ENCODE assay signal across 16 cellular contexts in the genomic region with DNA sequence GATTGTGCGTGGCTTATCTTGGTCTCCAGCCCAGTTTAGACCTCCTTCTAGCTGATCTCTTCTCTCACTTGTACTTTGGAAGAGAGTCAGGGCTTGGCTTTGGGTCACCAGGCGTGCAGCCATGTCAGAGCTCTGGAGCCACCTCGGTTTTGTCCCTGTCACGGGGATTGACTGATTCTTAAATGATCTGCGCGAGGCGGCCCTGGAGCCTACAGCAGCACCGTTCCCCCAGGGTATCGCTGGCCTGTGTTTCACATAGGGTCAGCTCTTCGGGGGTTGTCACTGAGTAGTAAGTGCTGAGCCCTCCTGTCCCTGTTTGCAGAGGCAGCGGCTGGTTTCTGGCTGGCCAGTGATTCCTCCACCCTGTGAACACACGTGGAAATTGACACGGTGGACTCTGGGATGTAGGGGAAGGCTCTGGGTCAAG.
DNase-seq lines count a peak whose midpoint lies in the region; ATAC-seq and TF ChIP-seq lines count a peak whose summit lies in the region.
"Had no signal": no experiment of that assay in that cellular context is flagged by ENCODE, and none has a peak within 500 bp of the region (broad histone marks: within the 10 kb centered on the region; RNA-seq: fewer than 3 reads in every experiment).

No MANE protein-coding gene starts in this region.

- peak overlapping the region; percentile 12 for H3K27ac ChIP-seq in CD4-positive, alpha-beta memory T cell (ENCODE audit: low read depth, low read length)
- H3K27ac ChIP-seq in GM23338 (ENCODE audit: low read depth): peak overlapping the region; percentile 45; the same call in 1 of the 2 replicates
- peak overlapping the region in 1 of 4 donors; percentile 15 for H3K27ac ChIP-seq in body of pancreas
- H3K27ac ChIP-seq: PC-9, testis had no signal

- no peak for DNase-seq in CD4-positive, alpha-beta memory T cell
- DNase-seq in GM23338 (ENCODE audit: low spot score) (no peak), neural crest cell (ENCODE audit: low read depth, low spot score) (no peak), SW480 (ENCODE audit: low spot score) (no peak), COR-L47 (lab: John Stamatoyannopoulos, UW) (no peak), body of pancreas (no peak)
- DNase-seq in activated naive CD8-positive, alpha-beta T cell treated with anti-CD3 and anti-CD28 coated beads, Interleukin-2, amount 10 ng/mL, durations not matched to agents 7 days and 5 days: no peak
- DNase-seq: activated CD8-positive, alpha-beta memory T cell treated with anti-CD3 and anti-CD28 coated beads for 24 hours; effector memory CD4-positive, alpha-beta T cell; kidney; NCI-H446 treated with DMSO at 0.1 percent for 48 hours; PC-9; testis had no signal

- POLR2A ChIA-PET in CD4-positive, alpha-beta memory T cell (lab: Charles Lee; ENCODE audit: partially characterized antibody): interaction anchor here (0.8 to 4.5 kb wide), 14 partner anchors 9 to 66 kb away, joined by 3 to 51 read pairs (median 6); no protein-coding TSS in a partner anchor
- POLR2A ChIA-PET in activated naive CD8-positive, alpha-beta T cell treated with anti-CD3 and anti-CD28 coated beads, Interleukin-2, amount 10 ng/mL, durations not matched to agents 7 days and 5 days (lab: Charles Lee): interaction anchor here (1.1 to 6.3 kb wide), 8 partner anchors 10 to 75 kb away, joined by 3 to 84 read pairs (median 8); no protein-coding TSS in a partner anchor

- peak overlapping the region; percentile 6 to 23 for H3K4me3 ChIP-seq in CD4-positive, alpha-beta memory T cell (ENCODE audit: low read length in 2 of 2)
- H3K4me3 ChIP-seq in GM23338: no peak overlapping the region
- H3K4me3 ChIP-seq in body of pancreas: no peak overlapping the region
- H3K4me3 ChIP-seq: PC-9, skin epidermis, testis had no signal

- intact Hi-C loops in CD4-positive, alpha-beta memory T cell (cut with micrococcal nuclease): loop anchor here (1.0 to 10.0 kb wide), 5 partner anchors 8 to 207 kb away; no protein-coding TSS in a partner anchor
- intact Hi-C loops in body of pancreas (cut with DNase I): no loop called here

- no peak overlapping the region for H2AFZ ChIP-seq in GM23338
- H2AFZ ChIP-seq: PC-9 had no signal

- H3K27ac Mint-ChIP-seq in CD4-positive, alpha-beta memory T cell: peak overlapping the region; percentile 21 to 93 (median 70)
- H3K27ac Mint-ChIP-seq in GM23338: no peak overlapping the region
- peak overlapping the region; percentile 96 for H3K27ac Mint-ChIP-seq in activated naive CD8-positive, alpha-beta T cell treated with anti-CD3 and anti-CD28 coated beads, Interleukin-2, amount 10 ng/mL, durations not matched to agents 7 days and 5 days
- peak overlapping the region; percentile 57 for H3K27ac Mint-ChIP-seq in neural crest cell (ENCODE audit: unreplicated experiment)

- peaks cover 69% of the 10 kb centered on the region for H3K4me1 ChIP-seq in CD4-positive, alpha-beta memory T cell (ENCODE audit: insufficient read depth, low read length)
- H3K4me1 ChIP-seq in GM23338 (ENCODE audit: insufficient read depth): 0 out of 2 replicates have a peak, but pooled peaks cover 10% of the 10 kb centered on the region
- no peaks in the 10 kb centered on the region for H3K4me1 ChIP-seq in body of pancreas

- CTCF ChIA-PET in CD4-positive, alpha-beta memory T cell (lab: Charles Lee; ENCODE audit: partially characterized antibody): interaction anchor here (1.1 to 4.6 kb wide), 5 partner anchors 10 to 117 kb away, joined by 3 to 29 read pairs (median 5); no protein-coding TSS in a partner anchor

- H3K27me3 ChIP-seq in CD4-positive, alpha-beta memory T cell (ENCODE audit: insufficient read depth, low read length): no peaks in the 10 kb centered on the region
- no peaks in the 10 kb centered on the region for H3K27me3 ChIP-seq in GM23338 (ENCODE audit: insufficient read depth)
- H3K27me3 ChIP-seq in body of pancreas: no peaks in the 10 kb centered on the region
- H3K27me3 ChIP-seq: testis had no signal

- no peaks in the 10 kb centered on the region for H3K9me3 Mint-ChIP-seq in CD4-positive, alpha-beta memory T cell
- H3K9me3 Mint-ChIP-seq in GM23338: no peaks in the 10 kb centered on the region
- H3K9me3 Mint-ChIP-seq in activated naive CD8-positive, alpha-beta T cell treated with anti-CD3 and anti-CD28 coated beads, Interleukin-2, amount 10 ng/mL, durations not matched to agents 7 days and 5 days: no peaks in the 10 kb centered on the region
- H3K9me3 Mint-ChIP-seq in neural crest cell: no peaks in the 10 kb centered on the region
- H3K9me3 Mint-ChIP-seq: CD14-positive monocyte had no signal

- TF ChIP-seq CTCF in GM23338 (conservative IDR thresholded peaks at IDR 0.05; ENCODE audit: low read depth in 2 of 2) (no peak), neural crest cell (conservative IDR thresholded peaks at IDR 0.05) (no peak), body of pancreas (IDR thresholded peaks at IDR 0.05) (no peak)

- H3K4me1 Mint-ChIP-seq in CD4-positive, alpha-beta memory T cell: peaks cover 38 to 90% (median 70%) of the 10 kb centered on the region in 4 donors
- H3K4me1 Mint-ChIP-seq in GM23338 (peaks cover 42% of the 10 kb centered on the region), neural crest cell (peaks cover 35% of the 10 kb centered on the region)
- peaks cover 59% of the 10 kb centered on the region for H3K4me1 Mint-ChIP-seq in activated naive CD8-positive, alpha-beta T cell treated with anti-CD3 and anti-CD28 coated beads, Interleukin-2, amount 10 ng/mL, durations not matched to agents 7 days and 5 days

- no peaks in the 10 kb centered on the region for H3K9me2 ChIP-seq in GM23338 (ENCODE audit: insufficient read depth)

- H3K4me2 ChIP-seq in GM23338: no peak overlapping the region
- H3K4me2 ChIP-seq: PC-9 had no signal

- no peaks in the 10 kb centered on the region for H3K9me3 ChIP-seq in CD4-positive, alpha-beta memory T cell (ENCODE audit: control insufficient read depth in 1 of 2, low read length in 2 of 2)
- no peaks in the 10 kb centered on the region for H3K9me3 ChIP-seq in body of pancreas
- H3K9me3 ChIP-seq: testis had no signal

- no peaks in the 10 kb centered on the region for H3K36me3 ChIP-seq in CD4-positive, alpha-beta memory T cell (ENCODE audit: insufficient read depth, low read length)
- H3K36me3 ChIP-seq in GM23338 (ENCODE audit: insufficient read depth) (no peaks in the 10 kb centered on the region), body of pancreas (replicated peaks in 1 of 2; ENCODE audit: insufficient read depth in 1 of 2, low read depth in 2 of 2) (no peaks in the 10 kb centered on the region)

- TF ChIP-seq POLR2A in body of pancreas (IDR thresholded peaks at IDR 0.05): no peak

- no peak for ATAC-seq in GM23338
- no peak for ATAC-seq in activated naive CD8-positive, alpha-beta T cell treated with anti-CD3 and anti-CD28 coated beads, Interleukin-2, amount 10 ng/mL, durations not matched to agents 7 days and 5 days (ENCODE audit: low read depth)
- no peak for ATAC-seq in GM21367 (IDR thresholded peaks at IDR 0.05; ENCODE audit: unreplicated experiment)
- ATAC-seq in body of pancreas: no peak

- H3K79me2 ChIP-seq in GM23338 (replicated peaks; ENCODE audit: insufficient read depth): peaks cover 5% of the 10 kb centered on the region

- no peaks in the 10 kb centered on the region for H3K27me3 Mint-ChIP-seq in CD4-positive, alpha-beta memory T cell
- peaks cover 5% of the 10 kb centered on the region for H3K27me3 Mint-ChIP-seq in GM23338 (ENCODE audit: insufficient read depth, low read depth, poor library complexity)
- H3K27me3 Mint-ChIP-seq in activated naive CD8-positive, alpha-beta T cell treated with anti-CD3 and anti-CD28 coated beads, Interleukin-2, amount 10 ng/mL, durations not matched to agents 7 days and 5 days: no peaks in the 10 kb centered on the region
- no peaks in the 10 kb centered on the region for H3K27me3 Mint-ChIP-seq in neural crest cell (ENCODE audit: low read depth)

- peaks cover 9% of the 10 kb centered on the region; the same call in 1 of the 2 replicates for H4K20me1 ChIP-seq in GM23338 (replicated peaks; ENCODE audit: insufficient read depth)

- H3K36me3 Mint-ChIP-seq in CD4-positive, alpha-beta memory T cell: peaks cover 10 to 21% of the 10 kb centered on the region in 2 donors
- H3K36me3 Mint-ChIP-seq in GM23338 (ENCODE audit: low read depth): 0 out of 3 replicates have a peak, but pooled peaks cover under 1% of the 10 kb centered on the region
- H3K36me3 Mint-ChIP-seq in activated naive CD8-positive, alpha-beta T cell treated with anti-CD3 and anti-CD28 coated beads, Interleukin-2, amount 10 ng/mL, durations not matched to agents 7 days and 5 days: peaks cover 27% of the 10 kb centered on the region
- H3K36me3 Mint-ChIP-seq in neural crest cell (ENCODE audit: low read depth): no peaks in the 10 kb centered on the region

- H3K4me3 Mint-ChIP-seq in CD4-positive, alpha-beta memory T cell: peak overlapping the region in 7 of 8 donors; percentile 2 to 72 (median 31)
- H3K4me3 Mint-ChIP-seq in GM23338 (no peak overlapping the region), neural crest cell (no peak overlapping the region)
- peak overlapping the region; percentile 74 for H3K4me3 Mint-ChIP-seq in activated naive CD8-positive, alpha-beta T cell treated with anti-CD3 and anti-CD28 coated beads, Interleukin-2, amount 10 ng/mL, durations not matched to agents 7 days and 5 days

- WGBS in body of pancreas, 2 donors: 67 to 88% methylated on average over 10 to 13 of the region's 13 CpGs

- H3F3A ChIP-seq in GM23338 (replicated peaks; ENCODE audit: low read depth): no peaks in the 10 kb centered on the region

TF ChIP-seq in GM23338, 12 proteins besides CTCF, POLR2A, EP300 and RAD21 (continues in another document):
- no peak for TF ChIP-seq CREB1 (CRISPR knock-in tag; IDR thresholded peaks at IDR 0.05; ENCODE audit: low read depth)
- TF ChIP-seq JUNB (IDR thresholded peaks at IDR 0.05; ENCODE audit: unreplicated experiment): no peak
- TF ChIP-seq POLR2AphosphoS5 (IDR thresholded peaks at IDR 0.05; ENCODE audit: low read depth): no peak
- no peak for TF ChIP-seq ZNF331 (CRISPR knock-in tag; IDR thresholded peaks at IDR 0.05; ENCODE audit: low read depth)
- TF ChIP-seq STAT1 (IDR thresholded peaks at IDR 0.05; ENCODE audit: unreplicated experiment): no peak
- no peak for TF ChIP-seq NANOG (IDR thresholded peaks at IDR 0.05; ENCODE audit: borderline replicate concordance)

Comparison
In these comparisons a context has a peak if more than half of its experiments do, and no peak if none do; other contexts are left out.
1. H3K4me3 ChIP-seq: peak in CD4-positive, alpha-beta memory T cell (2 of 2); none in GM23338 (single experiment) and body of pancreas (0 of 2).
2. H3K4me3 Mint-ChIP-seq: peak in CD4-positive, alpha-beta memory T cell (7 of 8) and activated naive CD8-positive, alpha-beta T cell treated with anti-CD3 and anti-CD28 coated beads, Interleukin-2, amount 10 ng/mL, durations not matched to agents 7 days and 5 days (single experiment); none in GM23338 (single experiment) and neural crest cell (single experiment).